In the genomic region with DNA sequence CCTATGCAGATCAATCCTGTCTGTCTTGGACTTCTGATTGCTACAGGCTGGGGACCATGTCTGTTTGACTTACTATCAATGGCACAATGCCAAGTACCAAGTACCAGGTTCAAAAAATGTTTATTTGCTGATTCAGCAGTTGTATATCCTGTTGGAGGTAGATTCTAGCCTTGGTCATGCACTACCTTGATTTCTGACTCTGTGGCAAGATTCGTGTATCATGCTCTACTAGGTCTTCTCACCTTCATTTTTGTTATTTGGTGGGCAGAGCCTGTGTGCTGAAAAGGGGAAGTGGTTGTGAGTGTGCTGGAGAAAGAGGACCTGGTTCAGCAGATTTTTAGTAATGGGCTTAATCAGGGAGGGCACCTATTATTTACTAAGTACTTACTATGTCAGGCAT, we compare ENCODE assay signal across 11 cellular contexts.
DNase-seq lines count a peak whose midpoint lies in the region; ATAC-seq and TF ChIP-seq lines count a peak whose summit lies in the region.
"Had no signal": no experiment of that assay in that cellular context is flagged by ENCODE, and none has a peak within 500 bp of the region (broad histone marks: within the 10 kb centered on the region; RNA-seq: fewer than 3 reads in every experiment).

No MANE protein-coding gene starts in this region.

- no peaks in the 10 kb centered on the region for H3K27me3 ChIP-seq in DOHH2 (ENCODE audit: control insufficient read depth, low read length)

- H3F3A ChIP-seq in DOHH2 (ENCODE audit: control insufficient read depth, insufficient read depth), result no peaks in the 10 kb centered on the region

- peaks cover 3% of the 10 kb centered on the region for H3K36me3 Mint-ChIP-seq in activated T-helper 2 cell treated with anti-CD3 and anti-CD28 coated beads, Interferon-gamma antibody, Interleukin-2, Interleukin-4, amounts not matched to agents 10 μg/mL and 5 μg/mL and 100 μg/mL, durations not matched to agents 14 hours and 24 hours and 36 hours (ENCODE audit: low read depth)
- H3K36me3 Mint-ChIP-seq: CD4-positive, CD25-positive, alpha-beta regulatory T cell had no signal

- H3K4me3 Mint-ChIP-seq in activated T-helper 2 cell treated with anti-CD3 and anti-CD28 coated beads, Interferon-gamma antibody, Interleukin-2, Interleukin-4, amounts not matched to agents 10 μg/mL and 5 μg/mL and 100 μg/mL, durations not matched to agents 14 hours and 24 hours and 36 hours (ENCODE audit: low read depth), result no peak overlapping the region
- H3K4me3 Mint-ChIP-seq: activated CD8-positive, alpha-beta T cell treated with anti-CD3 and anti-CD28 coated beads, Interleukin-2, amount 10 ng/mL, durations not matched to agents 7 days and 5 days; CD4-positive, CD25-positive, alpha-beta regulatory T cell had no signal

- peaks cover 21% of the 10 kb centered on the region for H3K4me1 ChIP-seq in DOHH2 (ENCODE audit: control insufficient read depth, low read length)

- intact Hi-C loops in activated T-helper 2 cell treated with anti-CD3 and anti-CD28 coated beads, Interferon-gamma antibody, Interleukin-2, Interleukin-4, amounts not matched to agents 10 μg/mL and 5 μg/mL and 100 μg/mL, durations not matched to agents 14 hours and 24 hours and 36 hours (cut with micrococcal nuclease), result no loop called here

- H3K9me3 Mint-ChIP-seq in activated T-helper 2 cell treated with anti-CD3 and anti-CD28 coated beads, Interferon-gamma antibody, Interleukin-2, Interleukin-4, amounts not matched to agents 10 μg/mL and 5 μg/mL and 100 μg/mL, durations not matched to agents 14 hours and 24 hours and 36 hours, result peaks cover 21% of the 10 kb centered on the region

- H3K4me3 ChIP-seq in DOHH2 (ENCODE audit: low read length), result no peak overlapping the region

- H3K36me3 ChIP-seq in DOHH2 (ENCODE audit: control insufficient read depth, low read length), result no peaks in the 10 kb centered on the region

- H3K79me2 ChIP-seq in DOHH2 (ENCODE audit: control insufficient read depth, low read length), result no peaks in the 10 kb centered on the region

- no peaks in the 10 kb centered on the region for H3K27me3 Mint-ChIP-seq in activated T-helper 2 cell treated with anti-CD3 and anti-CD28 coated beads, Interferon-gamma antibody, Interleukin-2, Interleukin-4, amounts not matched to agents 10 μg/mL and 5 μg/mL and 100 μg/mL, durations not matched to agents 14 hours and 24 hours and 36 hours (ENCODE audit: low read depth)
- H3K27me3 Mint-ChIP-seq: CD4-positive, CD25-positive, alpha-beta regulatory T cell had no signal

- DNase-seq in GM19240 (ENCODE audit: insufficient read length, low spot score) (peak; percentile 11), NOMO-1 (lab: John Stamatoyannopoulos, UW; ENCODE audit: unreplicated experiment in 2 of 2) (peak; percentile 79 to 93), kidney tubule cell (ENCODE audit: low spot score) (no peak), hypothalamus (lab: John Stamatoyannopoulos, UW) (no peak), NCI-H526 treated with DMSO at 0.1 percent for 48 hours (lab: John Stamatoyannopoulos, UW) (no peak)
- no peak for DNase-seq in activated T-helper 2 cell treated with anti-CD3 and anti-CD28 coated beads, Interferon-gamma antibody, Interleukin-2, Interleukin-4, amounts not matched to agents 10 μg/mL and 5 μg/mL and 100 μg/mL, durations not matched to agents 14 hours and 24 hours and 36 hours (ENCODE audit: low spot score)
- DNase-seq: activated CD8-positive, alpha-beta T cell treated with anti-CD3 and anti-CD28 coated beads, Interleukin-2, amount 10 ng/mL, durations not matched to agents 7 days and 5 days; CD4-positive, CD25-positive, alpha-beta regulatory T cell had no signal

- ATAC-seq in HG03064 (IDR thresholded peaks at IDR 0.05; ENCODE audit: low read depth, unreplicated experiment), result peak; percentile 80
- ATAC-seq: activated CD8-positive, alpha-beta T cell treated with anti-CD3 and anti-CD28 coated beads, Interleukin-2, amount 10 ng/mL, durations not matched to agents 7 days and 5 days; HCT116 had no signal

- TF ChIP-seq CTCF in DOHH2 (IDR thresholded peaks at IDR 0.05; ENCODE audit: low read depth, low read length, poor library complexity, severe bottlenecking), result no peak

- peaks cover 2% of the 10 kb centered on the region for H3K4me1 Mint-ChIP-seq in activated T-helper 2 cell treated with anti-CD3 and anti-CD28 coated beads, Interferon-gamma antibody, Interleukin-2, Interleukin-4, amounts not matched to agents 10 μg/mL and 5 μg/mL and 100 μg/mL, durations not matched to agents 14 hours and 24 hours and 36 hours (ENCODE audit: low read depth)
- H3K4me1 Mint-ChIP-seq: CD4-positive, CD25-positive, alpha-beta regulatory T cell had no signal

- no peak overlapping the region for H3K27ac ChIP-seq in DOHH2 (ENCODE audit: low read depth, low read length)

- no peaks in the 10 kb centered on the region for H3K9me2 ChIP-seq in DOHH2 (replicated peaks; ENCODE audit: control insufficient read depth, low read length)

- H4K20me1 ChIP-seq in DOHH2 (ENCODE audit: control insufficient read depth, insufficient read depth, low read depth, low read length), result no peaks in the 10 kb centered on the region

- no peak overlapping the region for H3K27ac Mint-ChIP-seq in activated T-helper 2 cell treated with anti-CD3 and anti-CD28 coated beads, Interferon-gamma antibody, Interleukin-2, Interleukin-4, amounts not matched to agents 10 μg/mL and 5 μg/mL and 100 μg/mL, durations not matched to agents 14 hours and 24 hours and 36 hours
- H3K27ac Mint-ChIP-seq: activated CD8-positive, alpha-beta T cell treated with anti-CD3 and anti-CD28 coated beads, Interleukin-2, amount 10 ng/mL, durations not matched to agents 7 days and 5 days; CD4-positive, CD25-positive, alpha-beta regulatory T cell had no signal

- H3K9me3 ChIP-seq in DOHH2 (ENCODE audit: control insufficient read depth, insufficient read depth, low read length), result peaks cover 3% of the 10 kb centered on the region; the same call in 1 of the 2 replicates

- peak overlapping the region; percentile 23 for H3K4me2 ChIP-seq in DOHH2 (ENCODE audit: low read length)

Comparison
In these comparisons a context has a peak if more than half of its experiments do, and no peak if none do; other contexts are left out.
1. DNase-seq: peak in GM19240 (single experiment) and NOMO-1 (2 of 2); none in kidney tubule cell (single experiment), activated T-helper 2 cell treated with anti-CD3 and anti-CD28 coated beads, Interferon-gamma antibody, Interleukin-2, Interleukin-4, amounts not matched to agents 10 μg/mL and 5 μg/mL and 100 μg/mL, durations not matched to agents 14 hours and 24 hours and 36 hours (single experiment), hypothalamus (0 of 51) and NCI-H526 treated with DMSO at 0.1 percent for 48 hours (single experiment).